Comparison of ENCODE assay signal across 12 cellular contexts in genomic region chr12:31245822-31246469, GRCh38.
DNase-seq lines count a peak whose midpoint lies in the region; ATAC-seq and TF ChIP-seq lines count a peak whose summit lies in the region.
"Had no signal": no experiment of that assay in that cellular context is flagged by ENCODE, and none has a peak within 500 bp of the region (broad histone marks: within the 10 kb centered on the region; RNA-seq: fewer than 3 reads in every experiment).

No MANE protein-coding gene starts in this region.

- peak; percentile 77 for ATAC-seq in Panc1
- no peak for ATAC-seq in activated CD8-positive, alpha-beta T cell treated with anti-CD3 and anti-CD28 coated beads for 36 hours

- H3K4me2 ChIP-seq in neuronal stem cell (ENCODE audit: insufficient read depth, low read length, poor library complexity, severe bottlenecking), result no peak overlapping the region

- POLR2A ChIA-PET in Panc1 (lab: Charles Lee), result interaction anchor here (0.6 kb wide), 1 partner anchor 377 kb away, joined by 3 read pairs; no protein-coding TSS in a partner anchor
- POLR2A ChIA-PET in activated CD8-positive, alpha-beta T cell treated with anti-CD3 and anti-CD28 coated beads for 36 hours (lab: Charles Lee), result no interaction called here

- no peaks in the 10 kb centered on the region for H3K36me3 Mint-ChIP-seq in activated CD8-positive, alpha-beta T cell treated with anti-CD3 and anti-CD28 coated beads for 36 hours (ENCODE audit: low read depth)

- H3K27ac Mint-ChIP-seq in activated CD8-positive, alpha-beta T cell treated with anti-CD3 and anti-CD28 coated beads for 36 hours, result no peak overlapping the region

- H3K9me3 ChIP-seq in Panc1 (ENCODE audit: control insufficient read depth, insufficient read depth, low read depth, low read length) (no peaks in the 10 kb centered on the region), neuronal stem cell (replicated peaks in 1 of 2; ENCODE audit: control insufficient read depth in 2 of 2, insufficient read depth in 1 of 2, low read depth in 1 of 2, low read length in 2 of 2) (no peaks in the 10 kb centered on the region)
- H3K9me3 ChIP-seq: prostate gland had no signal

- H3K9me3 Mint-ChIP-seq in activated CD8-positive, alpha-beta T cell treated with anti-CD3 and anti-CD28 coated beads for 36 hours, result no peaks in the 10 kb centered on the region

- no peak overlapping the region for H2BK15ac ChIP-seq in neuronal stem cell (ENCODE audit: low read length)

- H3K4ac ChIP-seq in neuronal stem cell (ENCODE audit: low read length), result no peak overlapping the region

- peak overlapping the region; percentile 46 for H2AFZ ChIP-seq in neuronal stem cell (ENCODE audit: low read length)

- CTCF ChIA-PET in Panc1 (lab: Charles Lee), result interaction anchor here (0.6 to 0.8 kb wide), 2 partner anchors 167 to 259 kb away, joined by 5 to 7 read pairs; no protein-coding TSS in a partner anchor
- CTCF ChIA-PET in activated CD8-positive, alpha-beta T cell treated with anti-CD3 and anti-CD28 coated beads for 36 hours (lab: Charles Lee), result no interaction called here

- H3K36me3 ChIP-seq in Panc1 (ENCODE audit: control insufficient read depth, insufficient read depth, low read length) (no peaks in the 10 kb centered on the region), neuronal stem cell (replicated peaks in 1 of 2; ENCODE audit: control insufficient read depth in 2 of 2, insufficient read depth in 2 of 2, low read length in 2 of 2) (no peaks in the 10 kb centered on the region)
- H3K36me3 ChIP-seq: prostate gland had no signal

- no CpG with 5 or more reads among the region's 15 CpGs for WGBS in neuronal stem cell (ENCODE audit: extremely low coverage in 2 of 2, insufficient read length in 2 of 2, insufficient replicate concordance in 1 of 2), 2 donors

- H3K4me3 ChIP-seq in Panc1 (ENCODE audit: low read depth in 2 of 2, low read length in 2 of 2) (no peak overlapping the region), neuronal stem cell (ENCODE audit: low read length in 2 of 2) (no peak overlapping the region)
- H3K4me3 ChIP-seq: prostate gland had no signal

- H3K4me1 ChIP-seq in Panc1 (ENCODE audit: control insufficient read depth, insufficient read depth, low read length), result no peaks in the 10 kb centered on the region
- H3K4me1 ChIP-seq in neuronal stem cell (ENCODE audit: control insufficient read depth in 2 of 2, insufficient read depth in 1 of 2, low read depth in 1 of 2, low read length in 2 of 2), result peaks cover 0 to 4% of the 10 kb centered on the region in 2 donors
- H3K4me1 ChIP-seq: prostate gland had no signal

- H3K27me3 ChIP-seq in Panc1 (ENCODE audit: control insufficient read depth, insufficient read depth, low read length) (peaks cover 5% of the 10 kb centered on the region; the same call in 1 of the 2 replicates), neuronal stem cell (ENCODE audit: control insufficient read depth in 3 of 3, insufficient read depth in 3 of 3, low read depth in 1 of 3, low read length in 3 of 3) (peaks cover 0 to 14% (median 0%) of the 10 kb centered on the region in 3 experiments)

- DNase-seq in HT1080 (ENCODE audit: low read depth), result peak; percentile 7
- no peak for DNase-seq in Panc1 (ENCODE audit: low read depth, low spot score)
- no peak for DNase-seq in epithelial cell of prostate (ENCODE audit: low read depth, low spot score)
- DNase-seq in neuronal stem cell (ENCODE audit: low spot score), result no peak
- no peak for DNase-seq in AG08396 (ENCODE audit: low spot score)
- no peak for DNase-seq in NCI-H1092 (lab: John Stamatoyannopoulos, UW)
- no peak for DNase-seq in activated CD8-positive, alpha-beta T cell treated with anti-CD3 and anti-CD28 coated beads for 36 hours
- DNase-seq: activated naive CD4-positive, alpha-beta T cell treated with Interleukin-2 at 50 U/mL for 16 hours; cortex of kidney; NCI-H748 treated with DMSO at 0.1 percent for 48 hours; stimulated activated CD4-positive, alpha-beta T cell treated with anti-CD3 and anti-CD28 coated beads, Interleukin-4, amount 100 ng/mL, for 24 hours had no signal

- H3K23ac ChIP-seq in neuronal stem cell (ENCODE audit: low read depth, low read length, poor library complexity), result no peak overlapping the region

- intact Hi-C loops in Panc1 (cut with micrococcal nuclease; ENCODE audit: unreplicated experiment), result no loop called here
- intact Hi-C loops in activated CD8-positive, alpha-beta T cell treated with anti-CD3 and anti-CD28 coated beads for 36 hours (cut with micrococcal nuclease), result no loop called here

- no peak overlapping the region for H4K91ac ChIP-seq in neuronal stem cell (ENCODE audit: low read depth, low read length, poor library complexity)

- H2BK120ac ChIP-seq in neuronal stem cell (ENCODE audit: low read depth, low read length), result no peak overlapping the region

- no peak overlapping the region for H2BK12ac ChIP-seq in neuronal stem cell (ENCODE audit: low read length)

- no peak overlapping the region for H3K27ac ChIP-seq in Panc1 (ENCODE audit: low read length)
- peak overlapping the region; percentile 62 for H3K27ac ChIP-seq in epithelial cell of prostate
- no peak overlapping the region for H3K27ac ChIP-seq in neuronal stem cell (replicated peaks; ENCODE audit: low read length)
- H3K27ac ChIP-seq: prostate gland had no signal

- peaks cover 1% of the 10 kb centered on the region for H3K27me3 Mint-ChIP-seq in activated CD8-positive, alpha-beta T cell treated with anti-CD3 and anti-CD28 coated beads for 36 hours

- H2BK5ac ChIP-seq in neuronal stem cell (ENCODE audit: low read length), result no peak overlapping the region

- no TSS peak for BruUV-seq in Panc1 (replicated peaks; lab: Mats Ljungman, UMichigan)

- H2AK5ac ChIP-seq in neuronal stem cell (ENCODE audit: low read depth, low read length), result peak overlapping the region; percentile 84

- peak; percentile 72 for TF ChIP-seq CTCF in Panc1 (IDR thresholded peaks at IDR 0.05)
- no peak for TF ChIP-seq CTCF in activated CD8-positive, alpha-beta T cell treated with anti-CD3 and anti-CD28 coated beads for 36 hours (IDR thresholded peaks at IDR 0.05)

- in situ Hi-C loops in Panc1 (cut with HindIII; ENCODE audit: low pct_unique_long_range_greater_than_20kb, low sequenced_read_pairs), result no loop called here

- no peak overlapping the region for H3K14ac ChIP-seq in neuronal stem cell (ENCODE audit: low read length)

- H3K4me3 Mint-ChIP-seq in activated CD8-positive, alpha-beta T cell treated with anti-CD3 and anti-CD28 coated beads for 36 hours, result no peak overlapping the region

- no peaks in the 10 kb centered on the region for H3K79me1 ChIP-seq in neuronal stem cell (ENCODE audit: low read depth, low read length)

- no peaks in the 10 kb centered on the region for H3K4me1 Mint-ChIP-seq in activated CD8-positive, alpha-beta T cell treated with anti-CD3 and anti-CD28 coated beads for 36 hours (ENCODE audit: low read depth)

- H3K18ac ChIP-seq in neuronal stem cell (ENCODE audit: low read length), result peak overlapping the region; percentile 48

- H3K9ac ChIP-seq in neuronal stem cell (ENCODE audit: low read depth, low read length, poor library complexity), result no peak overlapping the region

- no peak overlapping the region for H4K8ac ChIP-seq in neuronal stem cell (ENCODE audit: low read depth, low read length)
